In genomic region chr9:79799691-79800345, GRCh38 we compare ENCODE assay signal across 13 cellular contexts.
DNase-seq lines count a peak whose midpoint lies in the region; ATAC-seq and TF ChIP-seq lines count a peak whose summit lies in the region.
"Had no signal": no experiment of that assay in that cellular context is flagged by ENCODE, and none has a peak within 500 bp of the region (broad histone marks: within the 10 kb centered on the region; RNA-seq: fewer than 3 reads in every experiment).

No MANE protein-coding gene starts in this region.

- no peaks in the 10 kb centered on the region for H3K79me2 ChIP-seq in smooth muscle cell (ENCODE audit: low read depth)

- H3K27me3 ChIP-seq in MG63 = no peaks in the 10 kb centered on the region
- H3K27me3 ChIP-seq in smooth muscle cell (ENCODE audit: low read depth) = no peaks in the 10 kb centered on the region
- H3K27me3 ChIP-seq: testis had no signal

- TF ChIP-seq CTCF in fibroblast of pulmonary artery (IDR thresholded peaks at IDR 0.05; ENCODE audit: low read length, missing control alignments) = no peak
- TF ChIP-seq CTCF in smooth muscle cell (IDR thresholded peaks at IDR 0.05; ENCODE audit: borderline replicate concordance, insufficient read depth, poor library complexity, severe bottlenecking) = no peak

- H3K9ac ChIP-seq in smooth muscle cell (ENCODE audit: low read depth) = no peak overlapping the region

- H3K9me3 ChIP-seq in MG63 = no peaks in the 10 kb centered on the region
- H3K9me3 ChIP-seq in smooth muscle cell (replicated peaks; ENCODE audit: low read depth) = no peaks in the 10 kb centered on the region
- H3K9me3 ChIP-seq: testis had no signal

- no peak overlapping the region for H3K4me3 ChIP-seq in MG63
- H3K4me3 ChIP-seq in fibroblast of pulmonary artery (replicated peaks; ENCODE audit: low read depth, low read length) = no peak overlapping the region
- H3K4me3 ChIP-seq in smooth muscle cell = no peak overlapping the region
- H3K4me3 ChIP-seq: testis had no signal

- H3K27ac ChIP-seq in smooth muscle cell (ENCODE audit: low read depth) = no peak overlapping the region
- H3K27ac ChIP-seq: testis had no signal

- H3K4me1 ChIP-seq in smooth muscle cell (ENCODE audit: low read depth) = peaks cover 15% of the 10 kb centered on the region
- H3K4me1 ChIP-seq: testis had no signal

- ATAC-seq in HG03565 (IDR thresholded peaks at IDR 0.05; ENCODE audit: unreplicated experiment) (no peak), HG03378 (IDR thresholded peaks at IDR 0.05; ENCODE audit: unreplicated experiment) (no peak)

- peak overlapping the region; percentile 78 for H3K4me2 ChIP-seq in smooth muscle cell

- peak; percentile 54 for DNase-seq in MG63
- DNase-seq in NCI-H69 (lab: John Stamatoyannopoulos, UW) = peak; percentile 49
- DNase-seq in fibroblast of pulmonary artery (ENCODE audit: low read depth) = peak; percentile 70
- no peak for DNase-seq in smooth muscle cell (lab: John Stamatoyannopoulos, UW; ENCODE audit: unreplicated experiment)
- no peak for DNase-seq in T-helper 9 cell
- DNase-seq: activated T-cell treated with anti-CD3 and anti-CD28 coated beads, Interleukin-2, amount 50 U/mL, for 24 hours; CD4-positive, alpha-beta T cell; central memory CD4-positive, alpha-beta T cell; erythroblast; naive B cell; testis had no signal

- WGBS in smooth muscle cell (ENCODE audit: low lambda C conversion rate) = 58% methylated on average over 6 of the region's 6 CpGs

- H3F3A ChIP-seq in smooth muscle cell (ENCODE audit: low read depth) = peaks cover 17% of the 10 kb centered on the region

- H2AFZ ChIP-seq in smooth muscle cell (ENCODE audit: low read depth) = no peak overlapping the region

- no peaks in the 10 kb centered on the region for H4K20me1 ChIP-seq in smooth muscle cell (ENCODE audit: low read depth)

- H3K36me3 ChIP-seq in MG63 = no peaks in the 10 kb centered on the region
- no peaks in the 10 kb centered on the region for H3K36me3 ChIP-seq in smooth muscle cell (ENCODE audit: low read depth)

Comparison
In these comparisons a context has a peak if more than half of its experiments do, and no peak if none do; other contexts are left out.
1. DNase-seq: peak in MG63 (single experiment), NCI-H69 (single experiment) and fibroblast of pulmonary artery (single experiment); none in smooth muscle cell (single experiment) and T-helper 9 cell (single experiment).